ENCODE assay signal across 1 cellular context in genomic region chr5:143404416-143405062, GRCh38.
TF ChIP-seq lines count a peak whose summit lies in the region.

No MANE protein-coding gene starts in this region.

TF ChIP-seq in HepG2, 621 proteins besides CTCF, POLR2A, EP300 and RAD21 (continued from another document and continues in another):
- TF ChIP-seq FOXO4 (CRISPR knock-in tag; conservative IDR thresholded peaks at IDR 0.05), result no peak
- no peak for TF ChIP-seq PAWR (CRISPR knock-in tag; IDR thresholded peaks at IDR 0.05; ENCODE audit: borderline replicate concordance)
- no peak for TF ChIP-seq ZNF567 (CRISPR knock-in tag; IDR thresholded peaks at IDR 0.05; ENCODE audit: borderline replicate concordance)
- no peak for TF ChIP-seq ZNF335 (CRISPR knock-in tag; IDR thresholded peaks at IDR 0.05)
- TF ChIP-seq KLF15 (CRISPR knock-in tag; IDR thresholded peaks at IDR 0.05; ENCODE audit: borderline replicate concordance), result 0 out of 2 replicates have a peak, but pooled peaks have one; percentile 17
- TF ChIP-seq STAG1 (CRISPR knock-in tag; IDR thresholded peaks at IDR 0.05), result no peak
- TF ChIP-seq HIVEP1 (CRISPR knock-in tag; IDR thresholded peaks at IDR 0.05), result no peak
- TF ChIP-seq, protein P1, sequence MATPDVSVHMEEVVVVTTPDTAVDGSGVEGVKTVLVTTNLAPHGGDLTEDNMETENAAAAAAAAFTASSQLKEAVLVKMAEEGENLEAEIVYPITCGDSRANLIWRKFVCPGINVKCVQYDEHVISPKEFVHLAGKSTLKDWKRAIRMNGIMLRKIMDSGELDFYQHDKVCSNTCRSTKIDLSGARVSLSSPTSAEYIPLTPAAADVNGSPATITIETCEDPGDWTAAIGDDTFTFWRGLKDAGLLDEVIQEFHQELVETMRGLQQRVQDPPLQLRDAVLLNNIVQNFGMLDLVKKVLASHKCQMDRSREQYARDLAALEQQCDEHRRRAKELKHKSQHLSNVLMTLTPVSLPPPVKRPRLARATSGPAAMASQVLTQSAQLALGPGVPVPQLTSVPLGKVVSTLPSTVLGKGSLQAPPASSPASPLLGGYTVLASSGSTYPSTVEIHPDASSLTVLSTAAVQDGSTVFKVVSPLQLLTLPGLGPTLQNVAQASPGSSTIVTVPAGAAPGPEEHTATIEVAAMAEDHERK (CRISPR knock-in tag; IDR thresholded peaks at IDR 0.05; ENCODE audit: low read depth), result no peak
- TF ChIP-seq HOXA7 (CRISPR knock-in tag; IDR thresholded peaks at IDR 0.05), result peak; percentile 27; the same call in 1 of the 2 replicates
- TF ChIP-seq ZSCAN20 (CRISPR knock-in tag; IDR thresholded peaks at IDR 0.05; ENCODE audit: borderline replicate concordance), result no peak
- TF ChIP-seq BORCS8-MEF2B (CRISPR knock-in tag; IDR thresholded peaks at IDR 0.05), result no peak
- TF ChIP-seq SAP130 (CRISPR knock-in tag; IDR thresholded peaks at IDR 0.05; ENCODE audit: low read depth), result no peak; the same call in 1 of the 2 replicates
- TF ChIP-seq TBP (CRISPR knock-in tag; IDR thresholded peaks at IDR 0.05), result no peak
- TF ChIP-seq ZNF496 (CRISPR knock-in tag; IDR thresholded peaks at IDR 0.05; ENCODE audit: insufficient replicate concordance), result no peak
- no peak for TF ChIP-seq HMG20A (CRISPR knock-in tag; IDR thresholded peaks at IDR 0.05; ENCODE audit: borderline replicate concordance)
- no peak for TF ChIP-seq GMEB1 (CRISPR knock-in tag; IDR thresholded peaks at IDR 0.05; ENCODE audit: borderline replicate concordance)
- no peak for TF ChIP-seq KDM4B (CRISPR knock-in tag; IDR thresholded peaks at IDR 0.05)
- no peak; the same call in 1 of the 2 replicates for TF ChIP-seq ZFX (CRISPR knock-in tag; IDR thresholded peaks at IDR 0.05; ENCODE audit: low read depth)
- no peak for TF ChIP-seq ZNF232 (CRISPR knock-in tag; IDR thresholded peaks at IDR 0.05; ENCODE audit: borderline replicate concordance)
- 0 out of 2 replicates have a peak, but pooled peaks have one; percentile 41 for TF ChIP-seq JUNB (CRISPR knock-in tag; IDR thresholded peaks at IDR 0.05; ENCODE audit: borderline replicate concordance)
- TF ChIP-seq NR0B2 (CRISPR knock-in tag; IDR thresholded peaks at IDR 0.05), result no peak
- TF ChIP-seq, protein P2, sequence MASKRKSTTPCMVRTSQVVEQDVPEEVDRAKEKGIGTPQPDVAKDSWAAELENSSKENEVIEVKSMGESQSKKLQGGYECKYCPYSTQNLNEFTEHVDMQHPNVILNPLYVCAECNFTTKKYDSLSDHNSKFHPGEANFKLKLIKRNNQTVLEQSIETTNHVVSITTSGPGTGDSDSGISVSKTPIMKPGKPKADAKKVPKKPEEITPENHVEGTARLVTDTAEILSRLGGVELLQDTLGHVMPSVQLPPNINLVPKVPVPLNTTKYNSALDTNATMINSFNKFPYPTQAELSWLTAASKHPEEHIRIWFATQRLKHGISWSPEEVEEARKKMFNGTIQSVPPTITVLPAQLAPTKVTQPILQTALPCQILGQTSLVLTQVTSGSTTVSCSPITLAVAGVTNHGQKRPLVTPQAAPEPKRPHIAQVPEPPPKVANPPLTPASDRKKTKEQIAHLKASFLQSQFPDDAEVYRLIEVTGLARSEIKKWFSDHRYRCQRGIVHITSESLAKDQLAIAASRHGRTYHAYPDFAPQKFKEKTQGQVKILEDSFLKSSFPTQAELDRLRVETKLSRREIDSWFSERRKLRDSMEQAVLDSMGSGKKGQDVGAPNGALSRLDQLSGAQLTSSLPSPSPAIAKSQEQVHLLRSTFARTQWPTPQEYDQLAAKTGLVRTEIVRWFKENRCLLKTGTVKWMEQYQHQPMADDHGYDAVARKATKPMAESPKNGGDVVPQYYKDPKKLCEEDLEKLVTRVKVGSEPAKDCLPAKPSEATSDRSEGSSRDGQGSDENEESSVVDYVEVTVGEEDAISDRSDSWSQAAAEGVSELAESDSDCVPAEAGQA (IDR thresholded peaks at IDR 0.05; ENCODE audit: low read depth), result no peak
- TF ChIP-seq, protein P2 (CRISPR knock-in tag; IDR thresholded peaks at IDR 0.05; ENCODE audit: borderline replicate concordance), result no peak
- TF ChIP-seq, protein P3, sequence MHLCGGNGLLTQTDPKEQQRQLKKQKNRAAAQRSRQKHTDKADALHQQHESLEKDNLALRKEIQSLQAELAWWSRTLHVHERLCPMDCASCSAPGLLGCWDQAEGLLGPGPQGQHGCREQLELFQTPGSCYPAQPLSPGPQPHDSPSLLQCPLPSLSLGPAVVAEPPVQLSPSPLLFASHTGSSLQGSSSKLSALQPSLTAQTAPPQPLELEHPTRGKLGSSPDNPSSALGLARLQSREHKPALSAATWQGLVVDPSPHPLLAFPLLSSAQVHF (CRISPR knock-in tag; IDR thresholded peaks at IDR 0.05), result 0 out of 2 replicates have a peak, but pooled peaks have one; percentile 36
- TF ChIP-seq, protein P4, sequence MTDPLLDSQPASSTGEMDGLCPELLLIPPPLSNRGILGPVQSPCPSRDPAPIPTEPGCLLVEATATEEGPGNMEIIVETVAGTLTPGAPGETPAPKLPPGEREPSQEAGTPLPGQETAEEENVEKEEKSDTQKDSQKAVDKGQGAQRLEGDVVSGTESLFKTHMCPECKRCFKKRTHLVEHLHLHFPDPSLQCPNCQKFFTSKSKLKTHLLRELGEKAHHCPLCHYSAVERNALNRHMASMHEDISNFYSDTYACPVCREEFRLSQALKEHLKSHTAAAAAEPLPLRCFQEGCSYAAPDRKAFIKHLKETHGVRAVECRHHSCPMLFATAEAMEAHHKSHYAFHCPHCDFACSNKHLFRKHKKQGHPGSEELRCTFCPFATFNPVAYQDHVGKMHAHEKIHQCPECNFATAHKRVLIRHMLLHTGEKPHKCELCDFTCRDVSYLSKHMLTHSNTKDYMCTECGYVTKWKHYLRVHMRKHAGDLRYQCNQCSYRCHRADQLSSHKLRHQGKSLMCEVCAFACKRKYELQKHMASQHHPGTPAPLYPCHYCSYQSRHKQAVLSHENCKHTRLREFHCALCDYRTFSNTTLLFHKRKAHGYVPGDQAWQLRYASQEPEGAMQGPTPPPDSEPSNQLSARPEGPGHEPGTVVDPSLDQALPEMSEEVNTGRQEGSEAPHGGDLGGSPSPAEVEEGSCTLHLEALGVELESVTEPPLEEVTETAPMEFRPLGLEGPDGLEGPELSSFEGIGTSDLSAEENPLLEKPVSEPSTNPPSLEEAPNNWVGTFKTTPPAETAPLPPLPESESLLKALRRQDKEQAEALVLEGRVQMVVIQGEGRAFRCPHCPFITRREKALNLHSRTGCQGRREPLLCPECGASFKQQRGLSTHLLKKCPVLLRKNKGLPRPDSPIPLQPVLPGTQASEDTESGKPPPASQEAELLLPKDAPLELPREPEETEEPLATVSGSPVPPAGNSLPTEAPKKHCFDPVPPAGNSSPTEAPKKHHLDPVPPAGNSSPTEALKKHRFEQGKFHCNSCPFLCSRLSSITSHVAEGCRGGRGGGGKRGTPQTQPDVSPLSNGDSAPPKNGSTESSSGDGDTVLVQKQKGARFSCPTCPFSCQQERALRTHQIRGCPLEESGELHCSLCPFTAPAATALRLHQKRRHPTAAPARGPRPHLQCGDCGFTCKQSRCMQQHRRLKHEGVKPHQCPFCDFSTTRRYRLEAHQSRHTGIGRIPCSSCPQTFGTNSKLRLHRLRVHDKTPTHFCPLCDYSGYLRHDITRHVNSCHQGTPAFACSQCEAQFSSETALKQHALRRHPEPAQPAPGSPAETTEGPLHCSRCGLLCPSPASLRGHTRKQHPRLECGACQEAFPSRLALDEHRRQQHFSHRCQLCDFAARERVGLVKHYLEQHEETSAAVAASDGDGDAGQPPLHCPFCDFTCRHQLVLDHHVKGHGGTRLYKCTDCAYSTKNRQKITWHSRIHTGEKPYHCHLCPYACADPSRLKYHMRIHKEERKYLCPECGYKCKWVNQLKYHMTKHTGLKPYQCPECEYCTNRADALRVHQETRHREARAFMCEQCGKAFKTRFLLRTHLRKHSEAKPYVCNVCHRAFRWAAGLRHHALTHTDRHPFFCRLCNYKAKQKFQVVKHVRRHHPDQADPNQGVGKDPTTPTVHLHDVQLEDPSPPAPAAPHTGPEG (CRISPR knock-in tag; IDR thresholded peaks at IDR 0.05), result no peak
- TF ChIP-seq, protein P5, sequence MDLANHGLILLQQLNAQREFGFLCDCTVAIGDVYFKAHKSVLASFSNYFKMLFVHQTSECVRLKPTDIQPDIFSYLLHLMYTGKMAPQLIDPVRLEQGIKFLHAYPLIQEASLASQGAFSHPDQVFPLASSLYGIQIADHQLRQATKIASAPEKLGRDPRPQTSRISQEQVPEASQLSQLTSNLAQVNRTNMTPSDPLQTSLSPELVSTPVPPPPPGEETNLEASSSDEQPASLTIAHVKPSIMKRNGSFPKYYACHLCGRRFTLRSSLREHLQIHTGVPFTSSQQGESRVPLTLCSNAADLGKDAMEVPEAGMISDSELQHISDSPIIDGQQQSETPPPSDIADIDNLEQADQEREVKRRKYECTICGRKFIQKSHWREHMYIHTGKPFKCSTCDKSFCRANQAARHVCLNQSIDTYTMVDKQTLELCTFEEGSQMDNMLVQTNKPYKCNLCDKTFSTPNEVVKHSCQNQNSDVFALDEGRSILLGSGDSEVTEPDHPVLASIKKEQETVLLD (CRISPR knock-in tag; IDR thresholded peaks at IDR 0.05; ENCODE audit: low read depth), result 0 out of 2 replicates have a peak, but pooled peaks have one; percentile 27
- no peak for TF ChIP-seq ERF (CRISPR knock-in tag; IDR thresholded peaks at IDR 0.05)
- no peak for TF ChIP-seq RNF219 (CRISPR knock-in tag; IDR thresholded peaks at IDR 0.05)
- TF ChIP-seq ZNF747 (CRISPR knock-in tag; IDR thresholded peaks at IDR 0.05; ENCODE audit: borderline replicate concordance), result no peak
- no peak for TF ChIP-seq MLLT10 (CRISPR knock-in tag; IDR thresholded peaks at IDR 0.05)
- TF ChIP-seq DNMT3B (CRISPR knock-in tag; conservative IDR thresholded peaks at IDR 0.05), result 0 out of 2 replicates have a peak, but pooled peaks have one; percentile 7
- TF ChIP-seq TMF1 (CRISPR knock-in tag; IDR thresholded peaks at IDR 0.05; ENCODE audit: low read depth), result no peak
- no peak for TF ChIP-seq MXD4 (CRISPR knock-in tag; IDR thresholded peaks at IDR 0.05)
- TF ChIP-seq ZNF282 (IDR thresholded peaks at IDR 0.05; ENCODE audit: partially characterized antibody), result no peak
- TF ChIP-seq ZSCAN29 (CRISPR knock-in tag; conservative IDR thresholded peaks at IDR 0.05), result no peak
- TF ChIP-seq KMT2A (CRISPR knock-in tag; IDR thresholded peaks at IDR 0.05), result 0 out of 2 replicates have a peak, but pooled peaks have one; percentile 9
- TF ChIP-seq NR2F6 (IDR thresholded peaks at IDR 0.05), result no peak
- 0 out of 2 replicates have a peak, but pooled peaks have one; percentile 6 for TF ChIP-seq NR2F6 (CRISPR knock-in tag; IDR thresholded peaks at IDR 0.05)
- TF ChIP-seq PAX8 (CRISPR knock-in tag; IDR thresholded peaks at IDR 0.05; ENCODE audit: borderline replicate concordance), result no peak
- TF ChIP-seq NFKB2 (CRISPR knock-in tag; IDR thresholded peaks at IDR 0.05; ENCODE audit: borderline replicate concordance), result 0 out of 2 replicates have a peak, but pooled peaks have one; percentile 8
